Comparison of ENCODE assay signal across 17 cellular contexts in genomic region chr10:84517455-84518046, GRCh38.
"Had no signal": no experiment of that assay in that cellular context is flagged by ENCODE, and none has a peak within 500 bp of the region (broad histone marks: within the 10 kb centered on the region; RNA-seq: fewer than 3 reads in every experiment).

No MANE protein-coding gene starts in this region.

- H3K4me1 ChIP-seq: heart right ventricle, transverse colon had no signal

- H3K9me3 Mint-ChIP-seq: naive thymus-derived CD4-positive, alpha-beta T cell; nephron progenitor cell; stimulated activated naive B cell treated with anti-CD40 and anti-IgM and Interleukin-4, amounts not matched to agents 10 μg/mL and 1 μg/mL and 100 μg/mL, for 72 hours; stimulated activated naive CD8-positive, alpha-beta T cell treated with anti-CD3 and anti-CD28 coated beads, Interleukin-15, amount 100 ng/mL, for 72 hours had no signal

- H3K4me3 ChIP-seq: coronary artery, heart right ventricle, sigmoid colon, skin epidermis, thoracic aorta, transverse colon had no signal

- H3K9me3 ChIP-seq: heart right ventricle, sigmoid colon, thoracic aorta, transverse colon had no signal

- H3K36me3 ChIP-seq: thoracic aorta had no signal

- H3K27ac Mint-ChIP-seq: nephron progenitor cell; stimulated activated naive B cell treated with anti-CD40 and anti-IgM and Interleukin-4, amounts not matched to agents 10 μg/mL and 1 μg/mL and 100 μg/mL, for 72 hours; stimulated activated naive CD8-positive, alpha-beta T cell treated with anti-CD3 and anti-CD28 coated beads, Interleukin-15, amount 100 ng/mL, for 72 hours had no signal

- H3K27ac ChIP-seq: coronary artery, heart right ventricle, sigmoid colon, skin epidermis, thoracic aorta, transverse colon had no signal

- H3K27me3 ChIP-seq: heart right ventricle, sigmoid colon, transverse colon had no signal

- H3K27me3 Mint-ChIP-seq: naive thymus-derived CD4-positive, alpha-beta T cell; stimulated activated naive B cell treated with anti-CD40 and anti-IgM and Interleukin-4, amounts not matched to agents 10 μg/mL and 1 μg/mL and 100 μg/mL, for 72 hours; stimulated activated naive CD8-positive, alpha-beta T cell treated with anti-CD3 and anti-CD28 coated beads, Interleukin-15, amount 100 ng/mL, for 72 hours had no signal

- DNase-seq: effector CD4-positive, alpha-beta T cell; heart right ventricle; hypothalamus; kidney glomerular epithelial cell; mammary epithelial cell; naive thymus-derived CD4-positive, alpha-beta T cell; nephron progenitor cell; sigmoid colon; stimulated activated CD4-positive, alpha-beta T cell treated with anti-CD3 and anti-CD28 coated beads, Interleukin-2, amount 100 ng/mL, for 24 hours; stimulated activated CD4-positive, alpha-beta T cell treated with anti-CD3 and anti-CD28 coated beads, Interleukin-4, amount 100 ng/mL, for 4 hours; stimulated activated naive B cell treated with anti-CD40 and anti-IgM and Interleukin-4, amounts not matched to agents 10 μg/mL and 1 μg/mL and 100 μg/mL, for 72 hours; stimulated activated naive CD8-positive, alpha-beta T cell treated with anti-CD3 and anti-CD28 coated beads, Interleukin-15, amount 100 ng/mL, for 72 hours; transverse colon had no signal

- H3K4me1 Mint-ChIP-seq: stimulated activated naive B cell treated with anti-CD40 and anti-IgM and Interleukin-4, amounts not matched to agents 10 μg/mL and 1 μg/mL and 100 μg/mL, for 72 hours; stimulated activated naive CD8-positive, alpha-beta T cell treated with anti-CD3 and anti-CD28 coated beads, Interleukin-15, amount 100 ng/mL, for 72 hours had no signal

- H3K4me3 Mint-ChIP-seq: naive thymus-derived CD4-positive, alpha-beta T cell; nephron progenitor cell; stimulated activated naive B cell treated with anti-CD40 and anti-IgM and Interleukin-4, amounts not matched to agents 10 μg/mL and 1 μg/mL and 100 μg/mL, for 72 hours; stimulated activated naive CD8-positive, alpha-beta T cell treated with anti-CD3 and anti-CD28 coated beads, Interleukin-15, amount 100 ng/mL, for 72 hours had no signal

- ATAC-seq: heart right ventricle; left lobe of liver; naive thymus-derived CD4-positive, alpha-beta T cell; stimulated activated naive B cell treated with anti-CD40 and anti-IgM and Interleukin-4, amounts not matched to agents 10 μg/mL and 1 μg/mL and 100 μg/mL, for 72 hours; stimulated activated naive CD8-positive, alpha-beta T cell treated with anti-CD3 and anti-CD28 coated beads, Interleukin-15, amount 100 ng/mL, for 72 hours had no signal
